8 cellular contexts compared by ENCODE assay signal in genomic region chr4:156378053-156378665, GRCh38.
DNase-seq lines count a peak whose midpoint lies in the region; ATAC-seq and TF ChIP-seq lines count a peak whose summit lies in the region.

No MANE protein-coding gene starts in this region.

- ATAC-seq in thoracic aorta (ENCODE audit: insufficient number of reproducible peaks, low FRiP score, low read depth) = no peak
- ATAC-seq in stimulated activated effector memory CD8-positive, alpha-beta T cell treated with anti-CD3 and anti-CD28 coated beads, Interleukin-12 subunit alpha, Interleukin-12 subunit beta, amount 100 ng/mL, for 72 hours = no peak
- ATAC-seq in CD4-positive, alpha-beta T cell (ENCODE audit: poor library complexity) = no peak

- H3K4me3 Mint-ChIP-seq in HFFc6 = peak overlapping the region; percentile 56; the same call in 1 of the 2 replicates
- H3K4me3 Mint-ChIP-seq in stimulated activated effector memory CD8-positive, alpha-beta T cell treated with anti-CD3 and anti-CD28 coated beads, Interleukin-12 subunit alpha, Interleukin-12 subunit beta, amount 100 ng/mL, for 72 hours = no peak overlapping the region
- no peak overlapping the region for H3K4me3 Mint-ChIP-seq in CD4-positive, alpha-beta T cell

- CTCF ChIA-PET in CD4-positive, alpha-beta T cell (lab: Charles Lee) = no interaction called here

- H3K36me3 Mint-ChIP-seq in HFFc6 (ENCODE audit: low read depth) = peaks cover 10% of the 10 kb centered on the region; the same call in 1 of the 2 replicates
- no peaks in the 10 kb centered on the region for H3K36me3 Mint-ChIP-seq in stimulated activated effector memory CD8-positive, alpha-beta T cell treated with anti-CD3 and anti-CD28 coated beads, Interleukin-12 subunit alpha, Interleukin-12 subunit beta, amount 100 ng/mL, for 72 hours
- H3K36me3 Mint-ChIP-seq in CD4-positive, alpha-beta T cell (ENCODE audit: low read depth) = no peaks in the 10 kb centered on the region

- no peaks in the 10 kb centered on the region for H3K27me3 Mint-ChIP-seq in HFFc6 (ENCODE audit: insufficient read depth)
- H3K27me3 Mint-ChIP-seq in CD4-positive, alpha-beta T cell = no peaks in the 10 kb centered on the region

- peak overlapping the region; percentile 56; the same call in 1 of the 2 replicates for H3K27ac Mint-ChIP-seq in HFFc6
- H3K27ac Mint-ChIP-seq in stimulated activated effector memory CD8-positive, alpha-beta T cell treated with anti-CD3 and anti-CD28 coated beads, Interleukin-12 subunit alpha, Interleukin-12 subunit beta, amount 100 ng/mL, for 72 hours = no peak overlapping the region
- H3K27ac Mint-ChIP-seq in CD4-positive, alpha-beta T cell = no peak overlapping the region

- no peaks in the 10 kb centered on the region for H3K36me3 ChIP-seq in thoracic aorta

- no peaks in the 10 kb centered on the region for H3K27me3 ChIP-seq in thoracic aorta (replicated peaks; ENCODE audit: insufficient read depth)
- no peaks in the 10 kb centered on the region for H3K27me3 ChIP-seq in CD4-positive, alpha-beta T cell (ENCODE audit: control insufficient read depth, insufficient read depth, low read length)

- peak; percentile 83 for TF ChIP-seq CTCF in HFFc6 (IDR thresholded peaks at IDR 0.05)
- TF ChIP-seq CTCF in fibroblast of pulmonary artery (IDR thresholded peaks at IDR 0.05; ENCODE audit: low read length, missing control alignments) = peak; percentile 67
- TF ChIP-seq CTCF in thoracic aorta (IDR thresholded peaks at IDR 0.05) = peak; percentile 42
- no peak for TF ChIP-seq CTCF in CD4-positive, alpha-beta T cell (IDR thresholded peaks at IDR 0.05)

- H3K4me1 Mint-ChIP-seq in HFFc6 (ENCODE audit: low read depth) = peaks cover 33% of the 10 kb centered on the region
- no peaks in the 10 kb centered on the region for H3K4me1 Mint-ChIP-seq in stimulated activated effector memory CD8-positive, alpha-beta T cell treated with anti-CD3 and anti-CD28 coated beads, Interleukin-12 subunit alpha, Interleukin-12 subunit beta, amount 100 ng/mL, for 72 hours
- H3K4me1 Mint-ChIP-seq in CD4-positive, alpha-beta T cell (ENCODE audit: low read depth) = no peaks in the 10 kb centered on the region

- H3K9me3 Mint-ChIP-seq in HFFc6 = no peaks in the 10 kb centered on the region
- H3K9me3 Mint-ChIP-seq in stimulated activated effector memory CD8-positive, alpha-beta T cell treated with anti-CD3 and anti-CD28 coated beads, Interleukin-12 subunit alpha, Interleukin-12 subunit beta, amount 100 ng/mL, for 72 hours = peaks cover 25% of the 10 kb centered on the region
- peaks cover 2% of the 10 kb centered on the region for H3K9me3 Mint-ChIP-seq in CD4-positive, alpha-beta T cell

- intact Hi-C loops in CD4-positive, alpha-beta T cell (cut with DNase I, micrococcal nuclease) = no loop called here

- H3K9me3 ChIP-seq in thoracic aorta = no peaks in the 10 kb centered on the region
- H3K9me3 ChIP-seq in CD4-positive, alpha-beta T cell (ENCODE audit: control insufficient read depth, low read length) = no peaks in the 10 kb centered on the region

- DNase-seq in GDM1 (lab: John Stamatoyannopoulos, UW) (peak; percentile 3), HFFc6 (peak; percentile 31), NCI-H2171 (lab: John Stamatoyannopoulos, UW) (peak; percentile 7), fibroblast of pulmonary artery (ENCODE audit: low read depth) (peak; percentile 79), thoracic aorta (ENCODE audit: low spot score) (no peak), mesenteric fat pad (ENCODE audit: low spot score) (no peak)
- no peak for DNase-seq in stimulated activated effector memory CD8-positive, alpha-beta T cell treated with anti-CD3 and anti-CD28 coated beads, Interleukin-12 subunit alpha, Interleukin-12 subunit beta, amount 100 ng/mL, for 72 hours (ENCODE audit: low spot score in 2 of 2)
- no peak for DNase-seq in CD4-positive, alpha-beta T cell

- no peaks in the 10 kb centered on the region for H3K4me1 ChIP-seq in thoracic aorta (ENCODE audit: control insufficient read depth in 1 of 2, low read depth in 2 of 2)

- POLR2A ChIA-PET in CD4-positive, alpha-beta T cell (lab: Charles Lee) = no interaction called here

- no peak overlapping the region for H3K4me3 ChIP-seq in fibroblast of pulmonary artery (replicated peaks; ENCODE audit: low read depth, low read length)
- H3K4me3 ChIP-seq in thoracic aorta = no peak overlapping the region

- H3K27ac ChIP-seq in thoracic aorta = no peak overlapping the region
- no peak overlapping the region for H3K27ac ChIP-seq in CD4-positive, alpha-beta T cell (ENCODE audit: low read depth, low read length)

Comparison
In these comparisons a context has a peak if more than half of its experiments do, and no peak if none do; other contexts are left out.
1. DNase-seq: peak in GDM1 (single experiment), HFFc6 (single experiment), NCI-H2171 (single experiment) and fibroblast of pulmonary artery (single experiment); none in thoracic aorta (single experiment), stimulated activated effector memory CD8-positive, alpha-beta T cell treated with anti-CD3 and anti-CD28 coated beads, Interleukin-12 subunit alpha, Interleukin-12 subunit beta, amount 100 ng/mL, for 72 hours (0 of 2), CD4-positive, alpha-beta T cell (0 of 10) and mesenteric fat pad (single experiment).